Comparison of ENCODE assay signal across 8 cellular contexts in the genomic region with DNA sequence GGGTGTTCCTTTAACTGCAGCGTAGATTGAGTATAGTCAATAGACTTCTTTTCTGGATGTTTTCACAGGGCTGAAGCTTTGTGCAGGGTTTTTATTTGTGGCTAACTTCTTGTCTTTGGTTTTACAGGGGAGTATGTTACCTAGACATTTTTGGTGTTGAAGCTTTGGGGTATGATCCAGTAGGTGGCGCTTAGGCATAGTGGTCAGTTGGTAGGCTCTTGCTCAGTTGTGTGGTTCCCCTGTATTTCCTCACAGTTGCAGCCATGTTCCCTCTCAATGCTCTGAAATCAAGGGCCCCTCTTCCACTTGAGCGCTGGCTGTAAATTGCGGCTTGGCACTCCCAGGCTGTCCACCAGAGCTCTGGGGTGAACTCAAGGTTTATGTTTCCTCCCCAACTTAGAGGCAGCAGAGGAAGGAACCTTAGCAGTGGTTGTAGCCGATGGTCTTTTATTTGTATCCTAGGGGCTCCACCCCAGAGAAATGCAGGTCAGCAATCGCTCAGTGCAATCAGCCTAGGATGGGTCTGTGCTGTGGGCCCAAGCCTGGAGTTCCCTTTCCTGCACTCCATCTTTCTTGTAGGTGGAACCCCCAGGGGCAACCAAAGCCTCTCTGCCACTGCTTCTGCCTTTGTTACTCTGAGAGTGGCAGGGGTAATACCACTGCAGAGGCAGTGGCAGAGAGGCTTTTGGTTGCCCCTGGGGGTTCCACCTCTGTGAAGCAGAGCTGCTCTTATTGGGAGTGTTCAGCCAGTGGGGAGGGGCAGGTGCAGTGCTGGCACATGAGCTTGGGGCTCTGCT. TPM values are rescaled to one million over a fixed set of nuclear protein-coding genes. Genes with fewer than 3 reads are reported as not detected.
A peak's percentile ranks its signal among the peaks of the same experiment; 100 is the strongest.
DNase-seq lines count a peak whose midpoint lies in the region; ATAC-seq and TF ChIP-seq lines count a peak whose summit lies in the region.

No MANE protein-coding gene starts in this region.

- peaks cover 13% of the 10 kb centered on the region for H3K9me3 ChIP-seq in endodermal cell (ENCODE audit: control insufficient read depth, low read length)

- CTCF ChIA-PET in T-cell (lab: Charles Lee): interaction anchor here (0.6 to 2.5 kb wide), 7 partner anchors 9 to 357 kb away, joined by 3 to 12 read pairs (median 3); no protein-coding TSS in a partner anchor

- TF ChIP-seq CTCF in HL-60 (IDR thresholded peaks at IDR 0.05; ENCODE audit: insufficient read depth, low read length) (peak; percentile 30), endodermal cell (conservative IDR thresholded peaks at IDR 0.05) (peak; percentile 96)

- no peaks in the 10 kb centered on the region for H3K36me3 ChIP-seq in endodermal cell (ENCODE audit: control insufficient read depth, insufficient read depth, low read length)

- peak; percentile 72 for ATAC-seq in GM19397 (IDR thresholded peaks at IDR 0.05; ENCODE audit: unreplicated experiment)
- ATAC-seq in T-cell (replicated peaks in 1 of 4): peak in 3 of 4 experiments; percentile 50 to 71 (median 64)
- no peak for ATAC-seq in GM21529 (IDR thresholded peaks at IDR 0.05; ENCODE audit: unreplicated experiment)
- ATAC-seq in HG03457 (IDR thresholded peaks at IDR 0.05; ENCODE audit: unreplicated experiment): no peak

- peaks cover 0 to 15% (median 12%) of the 10 kb centered on the region in 3 donors for H3K4me1 Mint-ChIP-seq in T-cell
- H3K4me1 Mint-ChIP-seq in endodermal cell: peaks cover 7% of the 10 kb centered on the region

- no peaks in the 10 kb centered on the region for H3K27me3 ChIP-seq in HL-60 (ENCODE audit: insufficient read depth, poor library complexity, severe bottlenecking)
- H3K27me3 ChIP-seq in endodermal cell (ENCODE audit: control insufficient read depth, insufficient read depth, low read length, poor library complexity, severe bottlenecking): no peaks in the 10 kb centered on the region

- H3K4me1 ChIP-seq in endodermal cell (ENCODE audit: control insufficient read depth, insufficient read depth, low read length): no peaks in the 10 kb centered on the region

- peak; percentile 85 for DNase-seq in DMS53 treated with DMSO at 0.1 percent for 48 hours (lab: John Stamatoyannopoulos, UW; ENCODE audit: unreplicated experiment)
- DNase-seq in HL-60 (ENCODE audit: low read depth in 1 of 2, low spot score in 1 of 2): peak; percentile 31 to 71
- DNase-seq in T-cell: peak in 20 of 34 experiments; percentile 3 to 35 (median 22)
- DNase-seq in endodermal cell: peak; percentile 89
- peak; percentile 52 for DNase-seq in mucosa of gallbladder (ENCODE audit: low spot score)

- 67 to 93% methylated on average over 4 to 6 of the region's 6 CpGs for WGBS in endodermal cell (ENCODE audit: insufficient coverage in 1 of 2, insufficient read length in 1 of 2), 2 experiments

- no peak overlapping the region for H3K4me3 Mint-ChIP-seq in T-cell
- no peak overlapping the region for H3K4me3 Mint-ChIP-seq in endodermal cell

- no peak overlapping the region for H3K9ac ChIP-seq in endodermal cell (ENCODE audit: extremely low read depth, low read length, poor library complexity, severe bottlenecking)

- H3K27ac Mint-ChIP-seq in T-cell (no peak overlapping the region), endodermal cell (no peak overlapping the region)

- H3K9me3 Mint-ChIP-seq in T-cell (no peaks in the 10 kb centered on the region), endodermal cell (no peaks in the 10 kb centered on the region)

- H3K36me3 Mint-ChIP-seq in T-cell: no peaks in the 10 kb centered on the region
- H3K36me3 Mint-ChIP-seq in endodermal cell (ENCODE audit: low read depth): no peaks in the 10 kb centered on the region

- POLR2A ChIA-PET in T-cell (lab: Charles Lee): interaction anchor here in 1 of 2 donors (0.6 to 0.7 kb wide), 3 partner anchors 18 to 589 kb away, joined by 5 to 8 read pairs (median 6); no protein-coding TSS in a partner anchor

- H3K4me3 ChIP-seq in HL-60 (replicated peaks; ENCODE audit: insufficient read depth, low read length) (no peak overlapping the region), endodermal cell (ENCODE audit: low read length) (no peak overlapping the region)

- H3K27me3 Mint-ChIP-seq in T-cell: no peaks in the 10 kb centered on the region
- H3K27me3 Mint-ChIP-seq in endodermal cell (ENCODE audit: insufficient read depth): peaks cover 24% of the 10 kb centered on the region

- no peak overlapping the region for H3K27ac ChIP-seq in HL-60 (replicated peaks)
- no peak overlapping the region for H3K27ac ChIP-seq in endodermal cell (ENCODE audit: low read depth, low read length)

RNA-seq across cellular contexts. Expression of gene CMAS, which starts 55.1 kb away (rescaled TPM):
- 10 to 100 TPM; 10.4 to 22.2 (median 18.5) TPM for total RNA-seq in T-cell
- total RNA-seq in endodermal cell: 10 to 100 TPM; 50.2 to 87.3 TPM
- polyA plus RNA-seq in endodermal cell (2013, experiment 1 of 2): 46.2 TPM
- polyA plus RNA-seq in endodermal cell (2013, experiment 2 of 2): 44.8 TPM
- 55.2 TPM for total RNA-seq in mucosa of gallbladder

Comparison
In these comparisons a context has a peak if more than half of its experiments do, and no peak if none do; other contexts are left out.
1. DNase-seq: peak in every context shown above with its lines; median percentile 89 in endodermal cell; 85 in DMS53 treated with DMSO at 0.1 percent for 48 hours; 52 in mucosa of gallbladder; 51 in HL-60; 22 in T-cell.
2. ATAC-seq: peak in GM19397 (single experiment) and T-cell (3 of 4); none in GM21529 (single experiment) and HG03457 (single experiment).